Comparison of ENCODE assay signal across 7 cellular contexts in the genomic region with DNA sequence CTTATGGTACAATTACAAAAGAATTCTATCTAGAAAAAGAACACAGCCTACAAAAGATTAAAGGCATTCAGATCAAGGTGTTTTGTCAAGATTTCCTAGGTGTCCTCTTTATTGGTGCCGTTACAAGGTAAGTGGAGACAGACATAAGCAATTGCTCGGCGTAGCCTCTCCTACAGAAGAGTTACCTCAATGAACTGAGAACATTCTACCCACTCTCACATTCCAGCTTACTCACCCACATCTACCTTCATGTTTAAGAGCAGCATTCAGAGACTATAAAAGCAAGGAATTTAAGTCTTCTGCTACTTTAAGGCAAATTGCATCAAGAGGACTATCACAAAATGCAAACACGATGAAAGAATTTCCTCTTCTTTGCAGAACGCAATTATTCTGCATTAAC.
"Had no signal": no experiment of that assay in that cellular context is flagged by ENCODE, and none has a peak within 500 bp of the region (broad histone marks: within the 10 kb centered on the region; RNA-seq: fewer than 3 reads in every experiment).

No MANE protein-coding gene starts in this region.

- DNase-seq: H9, HCEC 1CT, HFFc6 had no signal

- H3K9me3 Mint-ChIP-seq: GM23338, H9, HFFc6, IgD-negative memory B cell had no signal

- H3K4me3 Mint-ChIP-seq: GM23338, H9, HFFc6, IgD-negative memory B cell had no signal

- H3K27ac ChIP-seq: HL-60 had no signal

- H3K4me1 Mint-ChIP-seq: IgD-negative memory B cell had no signal

- H3K4me3 ChIP-seq: GM23338 had no signal

- H3K27ac Mint-ChIP-seq: GM23338, HFFc6, IgD-negative memory B cell had no signal

- ATAC-seq: GM23338, HepG2 had no signal
